In the genomic region with DNA sequence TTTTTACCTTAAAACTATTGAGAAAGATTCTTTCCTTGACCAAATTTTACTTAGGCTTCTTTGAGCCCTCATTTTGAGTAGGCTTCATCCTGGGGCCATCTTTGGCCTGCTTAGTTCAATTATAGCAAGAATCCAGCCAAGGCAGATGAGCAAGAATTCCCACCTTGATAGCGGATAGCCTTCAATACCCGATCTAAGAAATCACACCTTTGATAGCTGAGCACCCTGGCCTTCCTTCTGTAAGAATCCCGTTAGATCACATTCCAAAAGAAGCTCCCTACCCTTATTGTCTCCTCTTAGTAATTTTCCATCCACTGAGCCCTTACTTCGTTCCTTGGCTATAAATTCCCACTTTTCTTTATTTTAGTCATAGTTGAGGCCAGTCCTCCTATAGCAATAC, we compare ENCODE assay signal across 16 cellular contexts.
DNase-seq lines count a peak whose midpoint lies in the region; ATAC-seq and TF ChIP-seq lines count a peak whose summit lies in the region.
"Had no signal": no experiment of that assay in that cellular context is flagged by ENCODE, and none has a peak within 500 bp of the region (broad histone marks: within the 10 kb centered on the region; RNA-seq: fewer than 3 reads in every experiment).

No MANE protein-coding gene starts in this region.

- H4K8ac ChIP-seq in trophoblast cell (ENCODE audit: low read depth, low read length) = no peak overlapping the region

- H4K12ac ChIP-seq in trophoblast cell (ENCODE audit: low read depth, low read length) = no peak overlapping the region

- H3K9me3 ChIP-seq in iPS DF 6.9 (ENCODE audit: control insufficient read depth, insufficient read depth, low read length) (no peaks in the 10 kb centered on the region), trophoblast cell (ENCODE audit: insufficient read depth, low read depth, low read length) (no peaks in the 10 kb centered on the region), psoas muscle (no peaks in the 10 kb centered on the region)

- H3K4me1 Mint-ChIP-seq in WTC11 = peaks cover 8% of the 10 kb centered on the region
- H3K4me1 Mint-ChIP-seq: CD4-positive, alpha-beta memory T cell had no signal

- no peak overlapping the region for H2AFZ ChIP-seq in trophoblast cell (ENCODE audit: insufficient read depth, low read length, poor library complexity)

- H3K27me3 ChIP-seq in iPS DF 6.9 (ENCODE audit: control insufficient read depth, insufficient read depth, low read length) = no peaks in the 10 kb centered on the region
- H3K27me3 ChIP-seq in trophoblast cell (ENCODE audit: insufficient read depth, low read length) = no peaks in the 10 kb centered on the region
- no peaks in the 10 kb centered on the region for H3K27me3 ChIP-seq in psoas muscle (ENCODE audit: insufficient read depth in 3 of 3, low read length in 2 of 3)

- ATAC-seq in WTC11 (peak; percentile 53), psoas muscle (no peak)
- ATAC-seq: HCT116 had no signal

- no peak overlapping the region for H3K9ac ChIP-seq in trophoblast cell (ENCODE audit: low read length)

- POLR2A ChIA-PET in WTC11 (lab: Charles Lee) = interaction anchor here (0.6 kb wide), 1 partner anchor 232 kb away, joined by 3 read pairs; no protein-coding TSS in a partner anchor

- H4K91ac ChIP-seq in trophoblast cell (ENCODE audit: low read depth, low read length) = no peak overlapping the region

- H3K4me3 ChIP-seq in iPS DF 6.9 (ENCODE audit: low read length) (no peak overlapping the region), trophoblast cell (ENCODE audit: low read depth, low read length) (no peak overlapping the region), psoas muscle (no peak overlapping the region)

- H2BK12ac ChIP-seq in trophoblast cell (ENCODE audit: low read length) = no peak overlapping the region

- H3K36me3 Mint-ChIP-seq in WTC11 = no peaks in the 10 kb centered on the region
- H3K36me3 Mint-ChIP-seq: CD4-positive, alpha-beta memory T cell had no signal

- H2BK120ac ChIP-seq in trophoblast cell (ENCODE audit: insufficient read depth, low read length, poor library complexity) = no peak overlapping the region

- no peak overlapping the region for H2AK5ac ChIP-seq in trophoblast cell (ENCODE audit: low read length)

- H3K27ac ChIP-seq in iPS DF 6.9 (ENCODE audit: low read length) = no peak overlapping the region
- no peak overlapping the region for H3K27ac ChIP-seq in trophoblast cell (ENCODE audit: low read depth, low read length)
- no peak overlapping the region for H3K27ac ChIP-seq in psoas muscle

- H3K18ac ChIP-seq in trophoblast cell (ENCODE audit: low read length) = no peak overlapping the region

- H3K4me3 Mint-ChIP-seq in WTC11 = no peak overlapping the region
- H3K4me3 Mint-ChIP-seq: CD4-positive, alpha-beta memory T cell had no signal

- H3K27ac Mint-ChIP-seq in WTC11 = no peak overlapping the region; the same call in 1 of the 2 replicates
- H3K27ac Mint-ChIP-seq: CD4-positive, alpha-beta memory T cell had no signal

- H3K9me3 Mint-ChIP-seq in WTC11 = no peaks in the 10 kb centered on the region

- no peak for TF ChIP-seq CTCF in WTC11 (IDR thresholded peaks at IDR 0.05)
- no peak for TF ChIP-seq CTCF in psoas muscle (IDR thresholded peaks at IDR 0.05)

- no peak overlapping the region for H3K23ac ChIP-seq in trophoblast cell (ENCODE audit: low read length)

- WGBS in iPS DF 6.9 (ENCODE audit: insufficient coverage, insufficient read length) = no CpG with 5 or more reads among the region's 4 CpGs
- no CpG with 5 or more reads among the region's 4 CpGs for WGBS in trophoblast cell (ENCODE audit: extremely low coverage, insufficient coverage, insufficient read length)
- 80 to 86% (median 82%) methylated on average over 4 of the region's 4 CpGs for WGBS in psoas muscle, 3 donors

- CTCF ChIA-PET in WTC11 (lab: Charles Lee) = no interaction called here

- no peak overlapping the region for H3K14ac ChIP-seq in trophoblast cell (ENCODE audit: low read length)

- H3K4me1 ChIP-seq in iPS DF 6.9 (ENCODE audit: control insufficient read depth, insufficient read depth, low read length) = peaks cover 2% of the 10 kb centered on the region; the same call in 1 of the 2 replicates
- peaks cover 0 to 2% of the 10 kb centered on the region in 2 experiments for H3K4me1 ChIP-seq in trophoblast cell (ENCODE audit: control insufficient read depth in 1 of 2, insufficient read depth in 2 of 2, low read length in 2 of 2)
- no peaks in the 10 kb centered on the region for H3K4me1 ChIP-seq in psoas muscle

- H3K79me2 ChIP-seq in trophoblast cell (ENCODE audit: control insufficient read depth, insufficient read depth, low read length, poor library complexity) = no peaks in the 10 kb centered on the region

- DNase-seq in WTC11 (ENCODE audit: low spot score) (no peak), iPS DF 6.9 (ENCODE audit: low read depth, low spot score) (peak; percentile 1), trophoblast cell (peak; percentile 88 to 97), LoVo (ENCODE audit: low spot score) (no peak), amygdala (lab: John Stamatoyannopoulos, UW) (no peak), psoas muscle (no peak)
- DNase-seq: C1 segment of cervical spinal cord; Calu3; CD4-positive, alpha-beta memory T cell; COR-L47; DMS53; DMS79 treated with DMSO at 0.1 percent for 48 hours; GF-D8; GOT3; H7 had no signal

- intact Hi-C loops in psoas muscle (cut with DNase I) = no loop called here

- H3K4ac ChIP-seq in trophoblast cell (ENCODE audit: low read depth, low read length) = no peak overlapping the region

- H3K27me3 Mint-ChIP-seq in WTC11 (ENCODE audit: low read depth) = no peaks in the 10 kb centered on the region
- H3K27me3 Mint-ChIP-seq: CD4-positive, alpha-beta memory T cell had no signal

- no peak overlapping the region for H2BK5ac ChIP-seq in trophoblast cell (ENCODE audit: low read depth, low read length, poor library complexity)

- no peaks in the 10 kb centered on the region for H3K79me1 ChIP-seq in trophoblast cell (ENCODE audit: low read length)

- H3K4me2 ChIP-seq in trophoblast cell (ENCODE audit: low read length) = no peak overlapping the region

- no peaks in the 10 kb centered on the region for H3K36me3 ChIP-seq in iPS DF 6.9 (ENCODE audit: control insufficient read depth, insufficient read depth, low read length)
- no peaks in the 10 kb centered on the region for H3K36me3 ChIP-seq in trophoblast cell (ENCODE audit: control insufficient read depth in 1 of 2, insufficient read depth in 2 of 2, low read length in 2 of 2)
- H3K36me3 ChIP-seq in psoas muscle (ENCODE audit: insufficient read depth in 1 of 2, low read depth in 1 of 2) = no peaks in the 10 kb centered on the region

TF ChIP-seq in WTC11, 78 proteins besides CTCF, POLR2A, EP300 and RAD21 (continues in another document):
- TF ChIP-seq, protein P1, sequence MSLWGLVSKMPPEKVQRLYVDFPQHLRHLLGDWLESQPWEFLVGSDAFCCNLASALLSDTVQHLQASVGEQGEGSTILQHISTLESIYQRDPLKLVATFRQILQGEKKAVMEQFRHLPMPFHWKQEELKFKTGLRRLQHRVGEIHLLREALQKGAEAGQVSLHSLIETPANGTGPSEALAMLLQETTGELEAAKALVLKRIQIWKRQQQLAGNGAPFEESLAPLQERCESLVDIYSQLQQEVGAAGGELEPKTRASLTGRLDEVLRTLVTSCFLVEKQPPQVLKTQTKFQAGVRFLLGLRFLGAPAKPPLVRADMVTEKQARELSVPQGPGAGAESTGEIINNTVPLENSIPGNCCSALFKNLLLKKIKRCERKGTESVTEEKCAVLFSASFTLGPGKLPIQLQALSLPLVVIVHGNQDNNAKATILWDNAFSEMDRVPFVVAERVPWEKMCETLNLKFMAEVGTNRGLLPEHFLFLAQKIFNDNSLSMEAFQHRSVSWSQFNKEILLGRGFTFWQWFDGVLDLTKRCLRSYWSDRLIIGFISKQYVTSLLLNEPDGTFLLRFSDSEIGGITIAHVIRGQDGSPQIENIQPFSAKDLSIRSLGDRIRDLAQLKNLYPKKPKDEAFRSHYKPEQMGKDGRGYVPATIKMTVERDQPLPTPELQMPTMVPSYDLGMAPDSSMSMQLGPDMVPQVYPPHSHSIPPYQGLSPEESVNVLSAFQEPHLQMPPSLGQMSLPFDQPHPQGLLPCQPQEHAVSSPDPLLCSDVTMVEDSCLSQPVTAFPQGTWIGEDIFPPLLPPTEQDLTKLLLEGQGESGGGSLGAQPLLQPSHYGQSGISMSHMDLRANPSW (CRISPR knock-in tag; conservative IDR thresholded peaks at IDR 0.05; ENCODE audit: low read depth) = no peak
- TF ChIP-seq, protein P2, sequence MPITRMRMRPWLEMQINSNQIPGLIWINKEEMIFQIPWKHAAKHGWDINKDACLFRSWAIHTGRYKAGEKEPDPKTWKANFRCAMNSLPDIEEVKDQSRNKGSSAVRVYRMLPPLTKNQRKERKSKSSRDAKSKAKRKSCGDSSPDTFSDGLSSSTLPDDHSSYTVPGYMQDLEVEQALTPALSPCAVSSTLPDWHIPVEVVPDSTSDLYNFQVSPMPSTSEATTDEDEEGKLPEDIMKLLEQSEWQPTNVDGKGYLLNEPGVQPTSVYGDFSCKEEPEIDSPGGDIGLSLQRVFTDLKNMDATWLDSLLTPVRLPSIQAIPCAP (CRISPR knock-in tag; IDR thresholded peaks at IDR 0.05) = no peak
- TF ChIP-seq, protein P3, sequence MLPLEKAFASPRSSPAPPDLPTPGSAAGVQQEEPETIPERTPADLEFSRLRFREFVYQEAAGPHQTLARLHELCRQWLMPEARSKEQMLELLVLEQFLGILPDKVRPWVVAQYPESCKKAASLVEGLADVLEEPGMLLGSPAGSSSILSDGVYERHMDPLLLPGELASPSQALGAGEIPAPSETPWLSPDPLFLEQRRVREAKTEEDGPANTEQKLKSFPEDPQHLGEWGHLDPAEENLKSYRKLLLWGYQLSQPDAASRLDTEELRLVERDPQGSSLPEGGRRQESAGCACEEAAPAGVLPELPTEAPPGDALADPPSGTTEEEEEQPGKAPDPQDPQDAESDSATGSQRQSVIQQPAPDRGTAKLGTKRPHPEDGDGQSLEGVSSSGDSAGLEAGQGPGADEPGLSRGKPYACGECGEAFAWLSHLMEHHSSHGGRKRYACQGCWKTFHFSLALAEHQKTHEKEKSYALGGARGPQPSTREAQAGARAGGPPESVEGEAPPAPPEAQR (CRISPR knock-in tag; IDR thresholded peaks at IDR 0.05) = no peak
- TF ChIP-seq, protein P4, sequence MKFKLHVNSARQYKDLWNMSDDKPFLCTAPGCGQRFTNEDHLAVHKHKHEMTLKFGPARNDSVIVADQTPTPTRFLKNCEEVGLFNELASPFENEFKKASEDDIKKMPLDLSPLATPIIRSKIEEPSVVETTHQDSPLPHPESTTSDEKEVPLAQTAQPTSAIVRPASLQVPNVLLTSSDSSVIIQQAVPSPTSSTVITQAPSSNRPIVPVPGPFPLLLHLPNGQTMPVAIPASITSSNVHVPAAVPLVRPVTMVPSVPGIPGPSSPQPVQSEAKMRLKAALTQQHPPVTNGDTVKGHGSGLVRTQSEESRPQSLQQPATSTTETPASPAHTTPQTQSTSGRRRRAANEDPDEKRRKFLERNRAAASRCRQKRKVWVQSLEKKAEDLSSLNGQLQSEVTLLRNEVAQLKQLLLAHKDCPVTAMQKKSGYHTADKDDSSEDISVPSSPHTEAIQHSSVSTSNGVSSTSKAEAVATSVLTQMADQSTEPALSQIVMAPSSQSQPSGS (CRISPR knock-in tag; IDR thresholded peaks at IDR 0.05; ENCODE audit: borderline replicate concordance, low read depth) = no peak
- no peak for TF ChIP-seq NFE2L1 (CRISPR knock-in tag; IDR thresholded peaks at IDR 0.05)

Comparison
In these comparisons a context has a peak if more than half of its experiments do, and no peak if none do; other contexts are left out.
1. DNase-seq: peak in iPS DF 6.9 (single experiment) and trophoblast cell (2 of 2); none in WTC11 (single experiment), LoVo (single experiment), amygdala (0 of 56) and psoas muscle (0 of 2).